In the genomic region with DNA sequence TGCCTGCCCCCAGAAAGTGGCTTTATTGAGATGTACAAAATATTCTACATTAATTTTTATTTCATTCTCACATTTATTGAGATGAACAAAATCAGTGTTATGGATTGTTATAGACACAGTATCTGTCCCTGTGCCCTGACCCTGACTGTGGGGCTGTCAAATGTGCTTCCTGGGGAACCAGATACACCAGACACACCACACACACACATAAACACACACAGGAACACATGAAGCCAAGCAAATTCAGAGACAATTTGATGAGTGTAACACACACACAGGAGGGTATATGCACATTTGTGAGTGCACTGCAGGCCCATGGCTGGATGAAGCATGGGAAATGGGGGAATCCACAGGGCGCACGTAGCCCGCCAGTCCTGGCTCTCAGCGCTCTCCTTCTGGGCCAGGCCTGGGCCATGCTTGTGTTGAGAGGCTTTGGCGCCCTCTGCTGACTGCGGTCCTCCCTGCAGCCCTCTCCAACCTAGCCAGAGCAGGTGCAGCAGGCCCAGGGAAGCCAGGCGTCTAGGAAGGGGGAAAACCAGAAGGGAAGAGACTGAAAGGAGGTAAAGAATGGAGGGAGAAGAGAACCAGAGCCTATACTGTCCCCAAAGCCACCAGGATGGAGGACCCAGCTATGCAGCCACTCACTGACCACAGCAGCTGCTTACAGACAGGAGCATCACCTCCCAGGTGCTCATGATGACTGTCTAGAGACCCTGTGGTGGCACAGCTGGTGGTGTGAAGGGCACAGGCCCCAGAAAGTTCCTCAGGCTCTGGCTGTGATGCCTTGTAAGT, we compare ENCODE assay signal across 9 cellular contexts. TPM values are rescaled to one million over a fixed set of nuclear protein-coding genes. Genes with fewer than 3 reads are reported as not detected.
DNase-seq lines count a peak whose midpoint lies in the region; TF ChIP-seq lines count a peak whose summit lies in the region.
"Had no signal": no experiment of that assay in that cellular context is flagged by ENCODE, and none has a peak within 500 bp of the region (broad histone marks: within the 10 kb centered on the region; RNA-seq: fewer than 3 reads in every experiment).

No MANE protein-coding gene starts in this region.

- H3K27ac Mint-ChIP-seq in chondrocyte (ENCODE audit: unreplicated experiment) = no peak overlapping the region

- H3K27me3 ChIP-seq in liver (ENCODE audit: control insufficient read depth in 4 of 4, insufficient read depth in 4 of 4, low read length in 3 of 4) = peaks cover 0 to 11% (median 0%) of the 10 kb centered on the region in 4 donors

- H3K9me3 ChIP-seq in liver (ENCODE audit: control insufficient read depth in 4 of 4, low read length in 3 of 4) = no peaks in the 10 kb centered on the region

- H3K36me3 Mint-ChIP-seq in chondrocyte (ENCODE audit: low read depth) = peaks cover 28% of the 10 kb centered on the region

- no peaks in the 10 kb centered on the region for H3K9me3 Mint-ChIP-seq in chondrocyte (ENCODE audit: low read depth)

- H3K4me1 ChIP-seq in liver (ENCODE audit: control insufficient read depth in 4 of 4, insufficient read depth in 4 of 4, low read length in 3 of 4) = no peaks in the 10 kb centered on the region

- no peak overlapping the region for H3K4me3 ChIP-seq in liver (ENCODE audit: low read depth in 1 of 3, low read length in 3 of 3)

- TF ChIP-seq RAD21 in liver (IDR thresholded peaks at IDR 0.05) = peak; percentile 82 to 87

- no peaks in the 10 kb centered on the region for H3K36me3 ChIP-seq in liver (ENCODE audit: control insufficient read depth in 4 of 4, insufficient read depth in 3 of 4, low read depth in 1 of 4, low read length in 3 of 4)

- 18% methylated on average over 7 of the region's 7 CpGs for WGBS in liver

- no peaks in the 10 kb centered on the region for H3K27me3 Mint-ChIP-seq in chondrocyte (ENCODE audit: low read depth)

- peaks cover 14% of the 10 kb centered on the region for H3K4me1 Mint-ChIP-seq in chondrocyte (ENCODE audit: low read depth)

- TF ChIP-seq CTCF in chondrocyte (IDR thresholded peaks at IDR 0.05) (peak; percentile 92), liver (IDR thresholded peaks at IDR 0.05; ENCODE audit: low read depth, low read length, missing input control) (peak; percentile 82)

- H3K27ac ChIP-seq in liver (ENCODE audit: low read depth in 1 of 2, low read length in 2 of 2) = no peak overlapping the region

- H3K4me3 Mint-ChIP-seq in chondrocyte (ENCODE audit: unreplicated experiment) = no peak overlapping the region

- DNase-seq in DMS53 (lab: John Stamatoyannopoulos, UW) (peak; percentile 76), HCEC 1CT (peak; percentile 48), NCI-H345 (lab: John Stamatoyannopoulos, UW) (peak; percentile 67), chondrocyte (ENCODE audit: low spot score) (peak; percentile 85), DMS153 treated with DMSO at 0.1 percent for 48 hours (lab: John Stamatoyannopoulos, UW; ENCODE audit: unreplicated experiment) (no peak)
- DNase-seq in activated CD4-positive, alpha-beta T cell treated with anti-CD3 and anti-CD28 coated beads for 4 hours = peak; percentile 60 to 75
- DNase-seq in stimulated activated CD4-positive, alpha-beta T cell treated with anti-CD3 and anti-CD28 coated beads, TNF-alpha, amount 100 ng/mL, for 24 hours (ENCODE audit: low read depth in 3 of 3) = peak; percentile 54 to 79 (median 62)

- no peak overlapping the region for H3K9ac ChIP-seq in liver (ENCODE audit: low read depth in 1 of 2, low read length in 2 of 2)

TF ChIP-seq in liver, 16 proteins besides CTCF, POLR2A, EP300 and RAD21:
- TF ChIP-seq FOXA2 (IDR thresholded peaks at IDR 0.05) (no peak), JUND (IDR thresholded peaks at IDR 0.05) (no peak), TAF1 (conservative IDR thresholded peaks at IDR 0.05) (no peak), YY1 (IDR thresholded peaks at IDR 0.05) (no peak), EGR1 (IDR thresholded peaks at IDR 0.05; ENCODE audit: low read depth in 2 of 2) (no peak), SP1 (IDR thresholded peaks at IDR 0.05) (no peak)
- TF ChIP-seq, protein P1, sequence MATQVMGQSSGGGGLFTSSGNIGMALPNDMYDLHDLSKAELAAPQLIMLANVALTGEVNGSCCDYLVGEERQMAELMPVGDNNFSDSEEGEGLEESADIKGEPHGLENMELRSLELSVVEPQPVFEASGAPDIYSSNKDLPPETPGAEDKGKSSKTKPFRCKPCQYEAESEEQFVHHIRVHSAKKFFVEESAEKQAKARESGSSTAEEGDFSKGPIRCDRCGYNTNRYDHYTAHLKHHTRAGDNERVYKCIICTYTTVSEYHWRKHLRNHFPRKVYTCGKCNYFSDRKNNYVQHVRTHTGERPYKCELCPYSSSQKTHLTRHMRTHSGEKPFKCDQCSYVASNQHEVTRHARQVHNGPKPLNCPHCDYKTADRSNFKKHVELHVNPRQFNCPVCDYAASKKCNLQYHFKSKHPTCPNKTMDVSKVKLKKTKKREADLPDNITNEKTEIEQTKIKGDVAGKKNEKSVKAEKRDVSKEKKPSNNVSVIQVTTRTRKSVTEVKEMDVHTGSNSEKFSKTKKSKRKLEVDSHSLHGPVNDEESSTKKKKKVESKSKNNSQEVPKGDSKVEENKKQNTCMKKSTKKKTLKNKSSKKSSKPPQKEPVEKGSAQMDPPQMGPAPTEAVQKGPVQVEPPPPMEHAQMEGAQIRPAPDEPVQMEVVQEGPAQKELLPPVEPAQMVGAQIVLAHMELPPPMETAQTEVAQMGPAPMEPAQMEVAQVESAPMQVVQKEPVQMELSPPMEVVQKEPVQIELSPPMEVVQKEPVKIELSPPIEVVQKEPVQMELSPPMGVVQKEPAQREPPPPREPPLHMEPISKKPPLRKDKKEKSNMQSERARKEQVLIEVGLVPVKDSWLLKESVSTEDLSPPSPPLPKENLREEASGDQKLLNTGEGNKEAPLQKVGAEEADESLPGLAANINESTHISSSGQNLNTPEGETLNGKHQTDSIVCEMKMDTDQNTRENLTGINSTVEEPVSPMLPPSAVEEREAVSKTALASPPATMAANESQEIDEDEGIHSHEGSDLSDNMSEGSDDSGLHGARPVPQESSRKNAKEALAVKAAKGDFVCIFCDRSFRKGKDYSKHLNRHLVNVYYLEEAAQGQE (IDR thresholded peaks at IDR 0.05) = no peak
- TF ChIP-seq, protein P2, sequence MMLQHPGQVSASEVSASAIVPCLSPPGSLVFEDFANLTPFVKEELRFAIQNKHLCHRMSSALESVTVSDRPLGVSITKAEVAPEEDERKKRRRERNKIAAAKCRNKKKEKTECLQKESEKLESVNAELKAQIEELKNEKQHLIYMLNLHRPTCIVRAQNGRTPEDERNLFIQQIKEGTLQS (IDR thresholded peaks at IDR 0.05) = no peak

RNA-seq across cellular contexts. Expression of a gene that starts 18.0 kb away (rescaled TPM):
- total RNA-seq in chondrocyte (428 to 446 TPM (median 444 TPM) in 3 replicates), liver (1 to 10 TPM; 1.4 to 2.0 TPM)
- polyA plus RNA-seq in liver = under 1 TPM in 1 of 2 donors, not detected in 1; 0.67 TPM

RNA-seq across cellular contexts. Expression of a gene that starts 34.9 kb away (rescaled TPM):
- total RNA-seq in chondrocyte (not detected in 3 replicates), liver (not detected)
- not detected for polyA plus RNA-seq in liver
- total RNA-seq: activated CD8-positive, alpha-beta memory T cell treated with anti-CD3 and anti-CD28 coated beads for 36 hours had no signal

Comparison
In these comparisons a context has a peak if more than half of its experiments do, and no peak if none do; other contexts are left out.
1. RNA of a gene that starts 18.0 kb away (total RNA-seq): 428 to 446 TPM in chondrocyte; 1.4 to 2.0 TPM in liver; every median in the first group is over 100 times any median in the second.